ENCODE assay signal across 25 cellular contexts in the genomic region with DNA sequence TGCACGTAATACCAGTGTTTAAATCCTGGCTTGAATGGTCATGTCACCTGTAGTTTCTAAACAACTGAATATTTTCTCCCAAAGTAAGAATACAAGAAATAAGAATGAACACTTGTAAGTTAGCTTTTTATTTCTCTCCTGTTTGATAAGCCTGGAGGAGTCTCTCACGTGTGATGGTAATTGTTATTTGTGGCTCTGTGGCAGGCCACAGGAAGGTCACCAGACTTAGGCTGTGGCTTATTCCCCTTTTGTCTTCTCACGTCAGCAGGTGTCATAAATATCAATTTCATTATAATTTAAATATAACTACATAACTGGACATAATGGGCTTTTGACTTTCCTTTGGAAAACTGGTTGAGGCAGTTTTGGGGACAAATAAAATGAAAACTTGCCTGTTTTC.
"Had no signal": no experiment of that assay in that cellular context is flagged by ENCODE, and none has a peak within 500 bp of the region (broad histone marks: within the 10 kb centered on the region; RNA-seq: fewer than 3 reads in every experiment).

No MANE protein-coding gene starts in this region.

- H2AFZ ChIP-seq: hepatocyte, neural progenitor cell, parathyroid adenoma had no signal

- H3K9me3 ChIP-seq: neutrophil, right atrium auricular region, right lobe of liver, suprapubic skin, thoracic aorta, tibial artery, upper lobe of right lung, uterus had no signal

- H3K27me3 ChIP-seq: heart right ventricle, hepatocyte, neural progenitor cell, neutrophil, right atrium auricular region, right lobe of liver, suprapubic skin, tibial artery, upper lobe of right lung, uterus had no signal

- H3K27ac Mint-ChIP-seq: memory B cell; naive B cell; natural killer cell; neural progenitor cell; stimulated activated effector memory CD8-positive, alpha-beta T cell treated with anti-CD3 and anti-CD28 coated beads, Interleukin-12 subunit alpha, Interleukin-12 subunit beta, amount 100 ng/mL, for 72 hours; stimulated activated naive CD8-positive, alpha-beta T cell treated with anti-CD3 and anti-CD28 coated beads, Interleukin-15, Interleukin-2, amounts not matched to agents 100 ng/mL and 50 ng/mL, for 24 hours had no signal

- H3K27ac ChIP-seq: heart right ventricle, hepatocyte, left ventricle myocardium inferior, neural progenitor cell, neutrophil, parathyroid adenoma, right atrium auricular region, right lobe of liver, skin epidermis, suprapubic skin, thoracic aorta, tibial artery, upper lobe of right lung, uterus had no signal

- H3K4me1 Mint-ChIP-seq: memory B cell; naive B cell; natural killer cell; stimulated activated effector memory CD8-positive, alpha-beta T cell treated with anti-CD3 and anti-CD28 coated beads, Interleukin-12 subunit alpha, Interleukin-12 subunit beta, amount 100 ng/mL, for 72 hours had no signal

- H3K9ac ChIP-seq: neural progenitor cell, parathyroid adenoma had no signal

- H3K4me2 ChIP-seq: hepatocyte, neural progenitor cell had no signal

- H3K9me3 Mint-ChIP-seq: neural progenitor cell had no signal

- H3K4me3 Mint-ChIP-seq: memory B cell; naive B cell; natural killer cell; nephron progenitor cell; neural progenitor cell; stimulated activated effector memory CD8-positive, alpha-beta T cell treated with anti-CD3 and anti-CD28 coated beads, Interleukin-12 subunit alpha, Interleukin-12 subunit beta, amount 100 ng/mL, for 72 hours; stimulated activated naive CD8-positive, alpha-beta T cell treated with anti-CD3 and anti-CD28 coated beads, Interleukin-15, Interleukin-2, amounts not matched to agents 100 ng/mL and 50 ng/mL, for 24 hours had no signal

- H3K36me3 ChIP-seq: heart right ventricle, left ventricle myocardium inferior, neural progenitor cell, neutrophil, right atrium auricular region, right lobe of liver, suprapubic skin, thoracic aorta, tibial artery, upper lobe of right lung, uterus had no signal

- H3K79me2 ChIP-seq: hepatocyte, parathyroid adenoma had no signal

- H3K27me3 Mint-ChIP-seq: stimulated activated naive CD8-positive, alpha-beta T cell treated with anti-CD3 and anti-CD28 coated beads, Interleukin-15, Interleukin-2, amounts not matched to agents 100 ng/mL and 50 ng/mL, for 24 hours had no signal

- H3K4me3 ChIP-seq: heart right ventricle, hepatocyte, left ventricle myocardium inferior, neural progenitor cell, right atrium auricular region, right lobe of liver, skin epidermis, suprapubic skin, thoracic aorta, tibial artery, upper lobe of right lung, uterus had no signal

- DNase-seq: heart right ventricle; islet precursor cell; left ventricle myocardium inferior; naive B cell; natural killer cell; nephron progenitor cell; occipital lobe; right lobe of liver; stimulated activated CD4-positive, alpha-beta T cell treated with anti-CD3 and anti-CD28 coated beads, Interleukin-4, amount 100 ng/mL, for 24 hours; stimulated activated naive CD4-positive, alpha-beta T cell; tibial artery; trophoblast cell; upper lobe of right lung; uterus had no signal

- ATAC-seq: heart right ventricle; natural killer cell; right lobe of liver; stimulated activated effector memory CD8-positive, alpha-beta T cell treated with anti-CD3 and anti-CD28 coated beads, Interleukin-12 subunit alpha, Interleukin-12 subunit beta, amount 100 ng/mL, for 72 hours; upper lobe of right lung had no signal

- H3K4me1 ChIP-seq: heart right ventricle, left ventricle myocardium inferior, parathyroid adenoma, right atrium auricular region, right lobe of liver, suprapubic skin, tibial artery, uterus had no signal

- H3K36me3 Mint-ChIP-seq: neural progenitor cell; stimulated activated effector memory CD8-positive, alpha-beta T cell treated with anti-CD3 and anti-CD28 coated beads, Interleukin-12 subunit alpha, Interleukin-12 subunit beta, amount 100 ng/mL, for 72 hours had no signal
